8 cellular contexts compared by ENCODE assay signal in genomic region chr7:157432957-157433576, GRCh38.
DNase-seq lines count a peak whose midpoint lies in the region; ATAC-seq and TF ChIP-seq lines count a peak whose summit lies in the region.

No MANE protein-coding gene starts in this region.

- no peaks in the 10 kb centered on the region for H3K27me3 ChIP-seq in lung (ENCODE audit: control insufficient read depth, insufficient read depth)

- H3K4me3 Mint-ChIP-seq in chondrocyte (ENCODE audit: unreplicated experiment), result peak overlapping the region; percentile 70

- H3K36me3 ChIP-seq in lung (ENCODE audit: control insufficient read depth in 2 of 2, insufficient read depth in 2 of 2, low read length in 2 of 2), result no peaks in the 10 kb centered on the region

- peaks cover 14% of the 10 kb centered on the region for H3K4me1 Mint-ChIP-seq in chondrocyte (ENCODE audit: low read depth)

- ATAC-seq in Right ventricle myocardium inferior (peak; percentile 62), lung (ENCODE audit: insufficient read depth, low FRiP score) (no peak), GM19035 (IDR thresholded peaks at IDR 0.05; ENCODE audit: unreplicated experiment) (no peak)

- H3K9me3 Mint-ChIP-seq in chondrocyte (ENCODE audit: low read depth), result no peaks in the 10 kb centered on the region

- no peak overlapping the region for H3K27ac ChIP-seq in lung (ENCODE audit: low read depth in 1 of 2, low read length in 1 of 2)

- intact Hi-C loops in Right ventricle myocardium inferior (cut with DNase I), result loop anchor here (5.0 kb wide), 2 partner anchors 444 to 974 kb away; no protein-coding TSS in a partner anchor
- intact Hi-C loops in cardiac septum (cut with DNase I), result loop anchor here (5.0 kb wide), 2 partner anchors 444 to 979 kb away; no protein-coding TSS in a partner anchor

- DNase-seq in Right ventricle myocardium inferior (ENCODE audit: missing footprints) (no peak), cardiac septum (ENCODE audit: low spot score) (no peak), NCI-H1694 treated with DMSO at 0.1 percent for 48 hours (lab: John Stamatoyannopoulos, UW) (peak; percentile 31), chondrocyte (ENCODE audit: low spot score) (peak; percentile 59), lung (ENCODE audit: low spot score) (no peak)
- peak; percentile 32 to 47 for DNase-seq in activated CD4-positive, alpha-beta T cell treated with anti-CD3 and anti-CD28 coated beads for 24 hours (ENCODE audit: low read depth in 2 of 2)
- DNase-seq in stimulated activated CD8-positive, alpha-beta memory T cell treated with anti-CD3 and anti-CD28 coated beads, Interleukin-2, amount 100 ng/mL, for 1 hour (ENCODE audit: low read depth in 2 of 2), result peak; percentile 23 to 24

- H3K27me3 Mint-ChIP-seq in chondrocyte (ENCODE audit: low read depth), result no peaks in the 10 kb centered on the region

- H3K36me3 Mint-ChIP-seq in chondrocyte (ENCODE audit: low read depth), result no peaks in the 10 kb centered on the region

- no peaks in the 10 kb centered on the region for H3K4me1 ChIP-seq in lung (ENCODE audit: control insufficient read depth in 2 of 2, insufficient read depth in 2 of 2, low read length in 2 of 2)

- TF ChIP-seq CTCF in chondrocyte (IDR thresholded peaks at IDR 0.05) (peak; percentile 88), lung (IDR thresholded peaks at IDR 0.05; ENCODE audit: control extremely low read depth, extremely low read depth) (peak; percentile 59)

- no peaks in the 10 kb centered on the region for H3K9me3 ChIP-seq in lung (ENCODE audit: control insufficient read depth in 2 of 2, insufficient read depth in 1 of 2, low read length in 1 of 2)

- no peak overlapping the region for H3K4me3 ChIP-seq in lung

- peak overlapping the region; percentile 71 for H3K27ac Mint-ChIP-seq in chondrocyte (ENCODE audit: unreplicated experiment)

- WGBS in lung, 2 donors, result 27% methylated on average over 18 of the region's 18 CpGs

Comparison
In these comparisons a context has a peak if more than half of its experiments do, and no peak if none do; other contexts are left out.
1. DNase-seq: peak in NCI-H1694 treated with DMSO at 0.1 percent for 48 hours (single experiment), activated CD4-positive, alpha-beta T cell treated with anti-CD3 and anti-CD28 coated beads for 24 hours (2 of 2), chondrocyte (single experiment) and stimulated activated CD8-positive, alpha-beta memory T cell treated with anti-CD3 and anti-CD28 coated beads, Interleukin-2, amount 100 ng/mL, for 1 hour (2 of 2); none in Right ventricle myocardium inferior (single experiment), cardiac septum (single experiment) and lung (single experiment).